ENCODE assay signal across 1 cellular context in the genomic region with DNA sequence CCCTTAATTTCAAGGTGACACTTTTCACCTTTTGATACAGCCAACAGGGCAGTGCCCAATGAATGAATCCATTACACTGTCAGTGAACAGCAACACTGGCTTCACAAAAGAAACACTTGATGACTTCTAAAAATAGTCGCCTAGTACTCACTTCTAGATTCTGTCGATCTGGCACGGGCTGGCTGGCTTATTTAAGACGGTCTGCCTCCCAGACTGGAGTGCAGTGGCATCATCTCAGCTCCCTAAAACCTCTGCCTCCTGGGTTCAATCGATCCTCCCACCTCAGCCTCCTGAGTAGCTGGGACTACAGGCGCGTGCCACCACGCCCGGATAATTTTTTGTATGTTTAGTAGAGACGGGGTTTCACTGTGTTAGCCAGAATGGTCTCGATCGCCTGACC.
TF ChIP-seq lines count a peak whose summit lies in the region.

No MANE protein-coding gene starts in this region.

TF ChIP-seq in GM12878, 131 proteins besides CTCF, POLR2A, EP300 and RAD21:
- no peak for TF ChIP-seq CEBPB (IDR thresholded peaks at IDR 0.05; ENCODE audit: borderline replicate concordance in 1 of 2, low read depth in 2 of 2, low read length in 2 of 2)
- TF ChIP-seq ZNF274 (IDR thresholded peaks at IDR 0.05; ENCODE audit: insufficient read depth, insufficient read length): no peak
- TF ChIP-seq SREBF1 (IDR thresholded peaks at IDR 0.05; ENCODE audit: low read length): no peak
- TF ChIP-seq, protein P1, sequence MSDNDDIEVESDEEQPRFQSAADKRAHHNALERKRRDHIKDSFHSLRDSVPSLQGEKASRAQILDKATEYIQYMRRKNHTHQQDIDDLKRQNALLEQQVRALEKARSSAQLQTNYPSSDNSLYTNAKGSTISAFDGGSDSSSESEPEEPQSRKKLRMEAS (IDR thresholded peaks at IDR 0.05; ENCODE audit: low read depth, low read length): no peak
- no peak for TF ChIP-seq TBL1XR1 (IDR thresholded peaks at IDR 0.05; ENCODE audit: low read depth, low read length)
- TF ChIP-seq, protein P2, sequence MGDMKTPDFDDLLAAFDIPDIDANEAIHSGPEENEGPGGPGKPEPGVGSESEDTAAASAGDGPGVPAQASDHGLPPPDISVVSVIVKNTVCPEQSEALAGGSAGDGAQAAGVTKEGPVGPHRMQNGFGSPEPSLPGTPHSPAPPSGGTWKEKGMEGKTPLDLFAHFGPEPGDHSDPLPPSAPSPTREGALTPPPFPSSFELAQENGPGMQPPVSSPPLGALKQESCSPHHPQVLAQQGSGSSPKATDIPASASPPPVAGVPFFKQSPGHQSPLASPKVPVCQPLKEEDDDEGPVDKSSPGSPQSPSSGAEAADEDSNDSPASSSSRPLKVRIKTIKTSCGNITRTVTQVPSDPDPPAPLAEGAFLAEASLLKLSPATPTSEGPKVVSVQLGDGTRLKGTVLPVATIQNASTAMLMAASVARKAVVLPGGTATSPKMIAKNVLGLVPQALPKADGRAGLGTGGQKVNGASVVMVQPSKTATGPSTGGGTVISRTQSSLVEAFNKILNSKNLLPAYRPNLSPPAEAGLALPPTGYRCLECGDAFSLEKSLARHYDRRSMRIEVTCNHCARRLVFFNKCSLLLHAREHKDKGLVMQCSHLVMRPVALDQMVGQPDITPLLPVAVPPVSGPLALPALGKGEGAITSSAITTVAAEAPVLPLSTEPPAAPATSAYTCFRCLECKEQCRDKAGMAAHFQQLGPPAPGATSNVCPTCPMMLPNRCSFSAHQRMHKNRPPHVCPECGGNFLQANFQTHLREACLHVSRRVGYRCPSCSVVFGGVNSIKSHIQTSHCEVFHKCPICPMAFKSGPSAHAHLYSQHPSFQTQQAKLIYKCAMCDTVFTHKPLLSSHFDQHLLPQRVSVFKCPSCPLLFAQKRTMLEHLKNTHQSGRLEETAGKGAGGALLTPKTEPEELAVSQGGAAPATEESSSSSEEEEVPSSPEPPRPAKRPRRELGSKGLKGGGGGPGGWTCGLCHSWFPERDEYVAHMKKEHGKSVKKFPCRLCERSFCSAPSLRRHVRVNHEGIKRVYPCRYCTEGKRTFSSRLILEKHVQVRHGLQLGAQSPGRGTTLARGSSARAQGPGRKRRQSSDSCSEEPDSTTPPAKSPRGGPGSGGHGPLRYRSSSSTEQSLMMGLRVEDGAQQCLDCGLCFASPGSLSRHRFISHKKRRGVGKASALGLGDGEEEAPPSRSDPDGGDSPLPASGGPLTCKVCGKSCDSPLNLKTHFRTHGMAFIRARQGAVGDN (IDR thresholded peaks at IDR 0.05): no peak
- TF ChIP-seq ZNF384 (IDR thresholded peaks at IDR 0.05; ENCODE audit: borderline replicate concordance, low read depth, low read length): no peak
- TF ChIP-seq, protein P3, sequence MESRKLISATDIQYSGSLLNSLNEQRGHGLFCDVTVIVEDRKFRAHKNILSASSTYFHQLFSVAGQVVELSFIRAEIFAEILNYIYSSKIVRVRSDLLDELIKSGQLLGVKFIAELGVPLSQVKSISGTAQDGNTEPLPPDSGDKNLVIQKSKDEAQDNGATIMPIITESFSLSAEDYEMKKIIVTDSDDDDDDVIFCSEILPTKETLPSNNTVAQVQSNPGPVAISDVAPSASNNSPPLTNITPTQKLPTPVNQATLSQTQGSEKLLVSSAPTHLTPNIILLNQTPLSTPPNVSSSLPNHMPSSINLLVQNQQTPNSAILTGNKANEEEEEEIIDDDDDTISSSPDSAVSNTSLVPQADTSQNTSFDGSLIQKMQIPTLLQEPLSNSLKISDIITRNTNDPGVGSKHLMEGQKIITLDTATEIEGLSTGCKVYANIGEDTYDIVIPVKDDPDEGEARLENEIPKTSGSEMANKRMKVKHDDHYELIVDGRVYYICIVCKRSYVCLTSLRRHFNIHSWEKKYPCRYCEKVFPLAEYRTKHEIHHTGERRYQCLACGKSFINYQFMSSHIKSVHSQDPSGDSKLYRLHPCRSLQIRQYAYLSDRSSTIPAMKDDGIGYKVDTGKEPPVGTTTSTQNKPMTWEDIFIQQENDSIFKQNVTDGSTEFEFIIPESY (IDR thresholded peaks at IDR 0.05): no peak
- TF ChIP-seq, protein P4, sequence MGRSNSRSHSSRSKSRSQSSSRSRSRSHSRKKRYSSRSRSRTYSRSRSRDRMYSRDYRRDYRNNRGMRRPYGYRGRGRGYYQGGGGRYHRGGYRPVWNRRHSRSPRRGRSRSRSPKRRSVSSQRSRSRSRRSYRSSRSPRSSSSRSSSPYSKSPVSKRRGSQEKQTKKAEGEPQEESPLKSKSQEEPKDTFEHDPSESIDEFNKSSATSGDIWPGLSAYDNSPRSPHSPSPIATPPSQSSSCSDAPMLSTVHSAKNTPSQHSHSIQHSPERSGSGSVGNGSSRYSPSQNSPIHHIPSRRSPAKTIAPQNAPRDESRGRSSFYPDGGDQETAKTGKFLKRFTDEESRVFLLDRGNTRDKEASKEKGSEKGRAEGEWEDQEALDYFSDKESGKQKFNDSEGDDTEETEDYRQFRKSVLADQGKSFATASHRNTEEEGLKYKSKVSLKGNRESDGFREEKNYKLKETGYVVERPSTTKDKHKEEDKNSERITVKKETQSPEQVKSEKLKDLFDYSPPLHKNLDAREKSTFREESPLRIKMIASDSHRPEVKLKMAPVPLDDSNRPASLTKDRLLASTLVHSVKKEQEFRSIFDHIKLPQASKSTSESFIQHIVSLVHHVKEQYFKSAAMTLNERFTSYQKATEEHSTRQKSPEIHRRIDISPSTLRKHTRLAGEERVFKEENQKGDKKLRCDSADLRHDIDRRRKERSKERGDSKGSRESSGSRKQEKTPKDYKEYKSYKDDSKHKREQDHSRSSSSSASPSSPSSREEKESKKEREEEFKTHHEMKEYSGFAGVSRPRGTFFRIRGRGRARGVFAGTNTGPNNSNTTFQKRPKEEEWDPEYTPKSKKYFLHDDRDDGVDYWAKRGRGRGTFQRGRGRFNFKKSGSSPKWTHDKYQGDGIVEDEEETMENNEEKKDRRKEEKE (IDR thresholded peaks at IDR 0.05): no peak
- TF ChIP-seq MTA3 (IDR thresholded peaks at IDR 0.05; ENCODE audit: borderline replicate concordance, low read length): no peak
- no peak for TF ChIP-seq HCFC1 (IDR thresholded peaks at IDR 0.05; ENCODE audit: low read length)
- TF ChIP-seq BMI1 (IDR thresholded peaks at IDR 0.05; ENCODE audit: borderline replicate concordance): no peak
- no peak for TF ChIP-seq TARDBP (IDR thresholded peaks at IDR 0.05; ENCODE audit: borderline replicate concordance)
- TF ChIP-seq, protein P5, sequence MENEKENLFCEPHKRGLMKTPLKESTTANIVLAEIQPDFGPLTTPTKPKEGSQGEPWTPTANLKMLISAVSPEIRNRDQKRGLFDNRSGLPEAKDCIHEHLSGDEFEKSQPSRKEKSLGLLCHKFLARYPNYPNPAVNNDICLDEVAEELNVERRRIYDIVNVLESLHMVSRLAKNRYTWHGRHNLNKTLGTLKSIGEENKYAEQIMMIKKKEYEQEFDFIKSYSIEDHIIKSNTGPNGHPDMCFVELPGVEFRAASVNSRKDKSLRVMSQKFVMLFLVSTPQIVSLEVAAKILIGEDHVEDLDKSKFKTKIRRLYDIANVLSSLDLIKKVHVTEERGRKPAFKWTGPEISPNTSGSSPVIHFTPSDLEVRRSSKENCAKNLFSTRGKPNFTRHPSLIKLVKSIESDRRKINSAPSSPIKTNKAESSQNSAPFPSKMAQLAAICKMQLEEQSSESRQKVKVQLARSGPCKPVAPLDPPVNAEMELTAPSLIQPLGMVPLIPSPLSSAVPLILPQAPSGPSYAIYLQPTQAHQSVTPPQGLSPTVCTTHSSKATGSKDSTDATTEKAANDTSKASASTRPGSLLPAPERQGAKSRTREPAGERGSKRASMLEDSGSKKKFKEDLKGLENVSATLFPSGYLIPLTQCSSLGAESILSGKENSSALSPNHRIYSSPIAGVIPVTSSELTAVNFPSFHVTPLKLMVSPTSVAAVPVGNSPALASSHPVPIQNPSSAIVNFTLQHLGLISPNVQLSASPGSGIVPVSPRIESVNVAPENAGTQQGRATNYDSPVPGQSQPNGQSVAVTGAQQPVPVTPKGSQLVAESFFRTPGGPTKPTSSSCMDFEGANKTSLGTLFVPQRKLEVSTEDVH (IDR thresholded peaks at IDR 0.05; ENCODE audit: low read depth, partially characterized antibody): no peak
